ENCODE assay signal across 8 cellular contexts in genomic region chr10:19815478-19816419, GRCh38. TPM values are rescaled to one million over a fixed set of nuclear protein-coding genes. Genes with fewer than 3 reads are reported as not detected.
DNase-seq lines count a peak whose midpoint lies in the region; ATAC-seq, FAIRE-seq and TF ChIP-seq lines count a peak whose summit lies in the region.

No MANE protein-coding gene starts in this region.

- H3K4me3 ChIP-seq in keratinocyte (ENCODE audit: control insufficient read depth in 2 of 3, extremely low read depth in 1 of 3, insufficient read depth in 2 of 3, low read depth in 1 of 3, low read length in 3 of 3) (peak overlapping the region; percentile 79 to 87 (median 79)), skeletal muscle tissue (ENCODE audit: low read length in 3 of 3) (peak overlapping the region; percentile 83 to 99 (median 90))

- H3K79me2 ChIP-seq in keratinocyte (ENCODE audit: control insufficient read depth, insufficient read depth, low read length), result no peaks in the 10 kb centered on the region

- H3K27me3 ChIP-seq in keratinocyte (ENCODE audit: control insufficient read depth, extremely low read depth, insufficient read depth, low read length) (no peaks in the 10 kb centered on the region), skeletal muscle tissue (ENCODE audit: control insufficient read depth in 3 of 3, insufficient read depth in 3 of 3, low read length in 3 of 3) (peaks cover 0 to 19% (median 4%) of the 10 kb centered on the region in 3 donors)

- peak overlapping the region; percentile 94 for H2AFZ ChIP-seq in keratinocyte (ENCODE audit: control insufficient read depth, low read length)

- DNase-seq in NCI-H446 (lab: John Stamatoyannopoulos, UW) (peak; percentile 31 to 63), caudate nucleus (lab: John Stamatoyannopoulos, UW) (peak in 55 of 61 donors; percentile 24 to 84 (median 69)), keratinocyte (ENCODE audit: low read depth, low spot score) (no peak), NCI-H2196 (lab: John Stamatoyannopoulos, UW; ENCODE audit: unreplicated experiment) (no peak)

- no peak for FAIRE-seq in keratinocyte (lab: Jason Lieb, UNC)

- H3K9ac ChIP-seq in keratinocyte (ENCODE audit: control insufficient read depth, extremely low read depth, insufficient read depth, low read length) (peak overlapping the region; percentile 70), skeletal muscle tissue (ENCODE audit: low read depth in 1 of 3, low read length in 3 of 3) (peak overlapping the region; percentile 73 to 90 (median 81))

- peak overlapping the region; percentile 81 for H3K27ac ChIP-seq in caudate nucleus (ENCODE audit: low read depth, low read length)
- H3K27ac ChIP-seq in keratinocyte (ENCODE audit: control insufficient read depth, insufficient read depth, low read length), result peak overlapping the region; percentile 45
- H3K27ac ChIP-seq in skeletal muscle tissue (ENCODE audit: low read depth, low read length), result peak overlapping the region; percentile 67

- H3K9me1 ChIP-seq in keratinocyte (ENCODE audit: control insufficient read depth, extremely low read depth, insufficient read depth, low read length), result no peaks in the 10 kb centered on the region

- H4K20me1 ChIP-seq in keratinocyte (ENCODE audit: control insufficient read depth, extremely low read depth, insufficient read depth, low read length), result no peaks in the 10 kb centered on the region

- ATAC-seq in GM19463 (IDR thresholded peaks at IDR 0.05; ENCODE audit: unreplicated experiment) (peak; percentile 35), GM19035 (IDR thresholded peaks at IDR 0.05; ENCODE audit: unreplicated experiment) (no peak), GM18870 (IDR thresholded peaks at IDR 0.05; ENCODE audit: unreplicated experiment) (no peak)

- TF ChIP-seq CTCF in keratinocyte (optimal IDR thresholded peaks at IDR 0.05 in 1 of 3, IDR thresholded peaks at IDR 0.05 in 1 of 3, conservative IDR thresholded peaks at IDR 0.05 in 1 of 3; ENCODE audit: extremely low read depth in 1 of 3, insufficient read depth in 2 of 3, low read length in 3 of 3), result no peak

- H3K4me1 ChIP-seq in keratinocyte (ENCODE audit: control insufficient read depth, extremely low read depth, insufficient read depth, low read length) (peaks cover 25% of the 10 kb centered on the region), skeletal muscle tissue (ENCODE audit: control insufficient read depth in 3 of 3, insufficient read depth in 3 of 3, low read length in 3 of 3) (peaks cover 2 to 11% (median 10%) of the 10 kb centered on the region in 3 donors)

- H3K9me3 ChIP-seq in keratinocyte (ENCODE audit: control insufficient read depth, low read depth, low read length) (no peaks in the 10 kb centered on the region), skeletal muscle tissue (ENCODE audit: control insufficient read depth in 3 of 3, low read length in 3 of 3) (no peaks in the 10 kb centered on the region)

- dilution Hi-C loops in keratinocyte (cut with MboI; ENCODE audit: extremely low pct_ligation_motif_present, low sequenced_read_pairs), result no loop called here

- H3K4me2 ChIP-seq in keratinocyte (ENCODE audit: control insufficient read depth, extremely low read depth, insufficient read depth, low read depth, low read length), result peak overlapping the region; percentile 98

- H3K36me3 ChIP-seq in keratinocyte (ENCODE audit: control insufficient read depth in 2 of 2, extremely low read depth in 1 of 2, insufficient read depth in 2 of 2, low read length in 2 of 2) (no peaks in the 10 kb centered on the region), skeletal muscle tissue (ENCODE audit: control insufficient read depth in 3 of 3, insufficient read depth in 3 of 3, low read length in 3 of 3) (no peaks in the 10 kb centered on the region)

RNA-seq across cellular contexts. Expression of gene PLXDC2, which starts 0.5 kb away (rescaled TPM):
- 12.0 to 18.6 TPM (median 12.9 TPM) in 3 replicates for polyA plus RNA-seq in keratinocyte
- 64.6 TPM for polyA plus RNA-seq in keratinocyte (2011; ENCODE audit: low read depth)
- polyA plus RNA-seq in keratinocyte (2011; cell fraction: cytosol; rRNA removed), result 5.9 and 11.5 TPM in 2 replicates
- polyA plus RNA-seq in keratinocyte (2011; cell fraction: nucleus; rRNA removed), result 31.2 and 35.2 TPM in 2 replicates
- 7.5 and 36.7 TPM in 2 replicates for polyA plus RNA-seq in keratinocyte (2012; ENCODE audit: low replicate concordance)
- 10.8 to 29.8 TPM (median 24.5 TPM) in 3 replicates for polyA minus RNA-seq in keratinocyte
- 7.3 TPM for polyA minus RNA-seq in keratinocyte (2011; cell fraction: cytosol; rRNA and poly(A)+ RNA removed)
- polyA minus RNA-seq in keratinocyte (2011; cell fraction: nucleus; rRNA and poly(A)+ RNA removed), result 27.0 and 61.5 TPM in 2 replicates
- total RNA-seq in skeletal muscle tissue, result 23.0 TPM

Comparison
In these comparisons a context has a peak if more than half of its experiments do, and no peak if none do; other contexts are left out.
1. DNase-seq: peak in NCI-H446 (2 of 2) and caudate nucleus (55 of 61); none in keratinocyte (single experiment) and NCI-H2196 (single experiment).
2. Peak in every context shown above with its lines, with median percentiles within 50 percentile points of each other: H3K27ac ChIP-seq.